ENCODE assay signal across 8 cellular contexts in the genomic region with DNA sequence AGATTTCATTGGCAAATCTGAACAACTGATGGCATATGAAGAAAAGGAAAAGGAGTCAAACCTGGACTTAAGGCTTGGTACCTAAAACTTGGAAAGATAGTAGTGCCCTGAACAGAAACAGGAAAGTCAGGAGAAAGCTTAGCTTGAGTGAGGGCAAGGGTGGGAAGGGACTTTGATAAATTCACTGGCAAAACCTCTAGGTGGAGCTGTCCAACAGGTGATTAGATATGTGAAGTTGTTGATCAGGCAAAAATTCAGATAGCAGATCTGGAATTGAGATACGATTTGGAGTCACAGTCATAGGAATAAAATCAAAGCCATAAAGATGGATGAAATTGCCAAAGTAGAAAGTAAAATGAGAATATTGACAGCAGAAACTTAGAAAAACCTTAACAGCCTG. TPM values are rescaled to one million over a fixed set of nuclear protein-coding genes. Genes with fewer than 3 reads are reported as not detected.
A peak's percentile ranks its signal among the peaks of the same experiment; 100 is the strongest.
DNase-seq lines count a peak whose midpoint lies in the region; ATAC-seq, FAIRE-seq and TF ChIP-seq lines count a peak whose summit lies in the region.

No MANE protein-coding gene starts in this region.

- intact Hi-C loops in Calu3 (cut with micrococcal nuclease; ENCODE audit: unreplicated experiment): loop anchor here (1.0 to 10.0 kb wide), 4 partner anchors 64 to 333 kb away; a partner anchor contains a TSS

- H3K27ac Mint-ChIP-seq in Calu3 (ENCODE audit: unreplicated experiment): no peak overlapping the region

- peak; percentile 71 for TF ChIP-seq CTCF in Calu3 (IDR thresholded peaks at IDR 0.05; ENCODE audit: unreplicated experiment)

- no TSS peak for BruUV-seq in Calu3 (replicated peaks; lab: Mats Ljungman, UMichigan)

- H3K27me3 Mint-ChIP-seq in Calu3 (ENCODE audit: unreplicated experiment): peaks cover 42% of the 10 kb centered on the region

- H3K4me1 Mint-ChIP-seq in Calu3 (ENCODE audit: low read depth, unreplicated experiment): no peaks in the 10 kb centered on the region

- peak; percentile 53 for DNase-seq in Calu3
- peak; percentile 37 for DNase-seq in GM18507 (ENCODE audit: extremely low spot score, insufficient read length, low read depth)
- peak; percentile 29 for DNase-seq in HuH-7.5 (ENCODE audit: low spot score)
- peak; percentile 35 to 39 for DNase-seq in SHP77 (lab: John Stamatoyannopoulos, UW)
- peak; percentile 37 for DNase-seq in dedifferentiated amniotic fluid mesenchymal stem cell (ENCODE audit: extremely low spot score)
- peak; percentile 72 for DNase-seq in medulla oblongata (ENCODE audit: extremely low spot score)

- no peak for ATAC-seq in GM21390 (IDR thresholded peaks at IDR 0.05; ENCODE audit: unreplicated experiment)
- ATAC-seq in GM21737 (IDR thresholded peaks at IDR 0.05; ENCODE audit: unreplicated experiment): no peak

- peak; percentile 89 for FAIRE-seq in GM18507 (lab: Jason Lieb, UNC)

- H3K36me3 Mint-ChIP-seq in Calu3 (ENCODE audit: insufficient read depth, unreplicated experiment): no peaks in the 10 kb centered on the region

- H3K4me3 Mint-ChIP-seq in Calu3 (ENCODE audit: low read depth, unreplicated experiment): no peak overlapping the region

- CTCF ChIA-PET in Calu3 (lab: Charles Lee): interaction anchor here (0.6 to 1.2 kb wide), 3 partner anchors 17 to 128 kb away, joined by 3 to 5 read pairs (median 3); a partner anchor contains a TSS

- H3K9me3 Mint-ChIP-seq in Calu3 (ENCODE audit: low read depth, unreplicated experiment): no peaks in the 10 kb centered on the region

RNA-seq across cellular contexts. Expression of a gene that starts 16.1 kb away (rescaled TPM):
- 41.6 and 44.6 TPM in 2 replicates for total RNA-seq in Calu3 (2022)

RNA-seq across cellular contexts. Expression of a gene that starts 44.3 kb away (rescaled TPM):
- not detected in 2 replicates for total RNA-seq in Calu3 (2022)
